In the genomic region with DNA sequence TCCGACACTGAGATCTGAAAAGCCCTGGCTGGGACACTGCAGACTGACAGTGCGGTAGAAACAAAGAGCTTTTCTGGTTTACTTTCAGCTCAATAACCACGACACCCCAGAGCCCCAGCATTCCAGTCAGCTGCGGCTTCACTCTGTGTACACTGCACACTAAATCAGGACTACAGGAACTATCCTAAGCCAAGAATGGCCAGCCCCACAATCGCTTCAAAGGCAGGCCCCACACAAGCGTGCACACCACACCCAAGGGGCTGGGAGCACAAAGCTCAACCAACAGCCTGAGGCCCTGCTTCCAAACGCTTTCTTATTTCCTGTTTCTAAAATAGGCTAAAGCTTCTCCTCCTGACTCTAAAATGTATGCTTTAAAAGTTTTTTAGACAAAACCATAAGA, we compare ENCODE assay signal across 1 cellular context.
TF ChIP-seq lines count a peak whose summit lies in the region.

No MANE protein-coding gene starts in this region.

TF ChIP-seq in HepG2, 621 proteins besides CTCF, POLR2A, EP300 and RAD21 (continued from another document and continues in another):
- TF ChIP-seq EZH2 (conservative IDR thresholded peaks at IDR 0.05; ENCODE audit: low read depth, low read length): no peak
- no peak for TF ChIP-seq ZNF766 (CRISPR knock-in tag; IDR thresholded peaks at IDR 0.05; ENCODE audit: borderline replicate concordance)
- no peak for TF ChIP-seq GPN1 (CRISPR knock-in tag; IDR thresholded peaks at IDR 0.05; ENCODE audit: borderline replicate concordance)
- TF ChIP-seq, protein P1, sequence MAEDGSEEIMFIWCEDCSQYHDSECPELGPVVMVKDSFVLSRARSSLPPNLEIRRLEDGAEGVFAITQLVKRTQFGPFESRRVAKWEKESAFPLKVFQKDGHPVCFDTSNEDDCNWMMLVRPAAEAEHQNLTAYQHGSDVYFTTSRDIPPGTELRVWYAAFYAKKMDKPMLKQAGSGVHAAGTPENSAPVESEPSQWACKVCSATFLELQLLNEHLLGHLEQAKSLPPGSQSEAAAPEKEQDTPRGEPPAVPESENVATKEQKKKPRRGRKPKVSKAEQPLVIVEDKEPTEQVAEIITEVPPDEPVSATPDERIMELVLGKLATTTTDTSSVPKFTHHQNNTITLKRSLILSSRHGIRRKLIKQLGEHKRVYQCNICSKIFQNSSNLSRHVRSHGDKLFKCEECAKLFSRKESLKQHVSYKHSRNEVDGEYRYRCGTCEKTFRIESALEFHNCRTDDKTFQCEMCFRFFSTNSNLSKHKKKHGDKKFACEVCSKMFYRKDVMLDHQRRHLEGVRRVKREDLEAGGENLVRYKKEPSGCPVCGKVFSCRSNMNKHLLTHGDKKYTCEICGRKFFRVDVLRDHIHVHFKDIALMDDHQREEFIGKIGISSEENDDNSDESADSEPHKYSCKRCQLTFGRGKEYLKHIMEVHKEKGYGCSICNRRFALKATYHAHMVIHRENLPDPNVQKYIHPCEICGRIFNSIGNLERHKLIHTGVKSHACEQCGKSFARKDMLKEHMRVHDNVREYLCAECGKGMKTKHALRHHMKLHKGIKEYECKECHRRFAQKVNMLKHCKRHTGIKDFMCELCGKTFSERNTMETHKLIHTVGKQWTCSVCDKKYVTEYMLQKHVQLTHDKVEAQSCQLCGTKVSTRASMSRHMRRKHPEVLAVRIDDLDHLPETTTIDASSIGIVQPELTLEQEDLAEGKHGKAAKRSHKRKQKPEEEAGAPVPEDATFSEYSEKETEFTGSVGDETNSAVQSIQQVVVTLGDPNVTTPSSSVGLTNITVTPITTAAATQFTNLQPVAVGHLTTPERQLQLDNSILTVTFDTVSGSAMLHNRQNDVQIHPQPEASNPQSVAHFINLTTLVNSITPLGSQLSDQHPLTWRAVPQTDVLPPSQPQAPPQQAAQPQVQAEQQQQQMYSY (CRISPR knock-in tag; IDR thresholded peaks at IDR 0.05): no peak
- TF ChIP-seq AHR (CRISPR knock-in tag; IDR thresholded peaks at IDR 0.05): no peak
- TF ChIP-seq HOXD1 (CRISPR knock-in tag; IDR thresholded peaks at IDR 0.05): no peak
- TF ChIP-seq, protein P2, sequence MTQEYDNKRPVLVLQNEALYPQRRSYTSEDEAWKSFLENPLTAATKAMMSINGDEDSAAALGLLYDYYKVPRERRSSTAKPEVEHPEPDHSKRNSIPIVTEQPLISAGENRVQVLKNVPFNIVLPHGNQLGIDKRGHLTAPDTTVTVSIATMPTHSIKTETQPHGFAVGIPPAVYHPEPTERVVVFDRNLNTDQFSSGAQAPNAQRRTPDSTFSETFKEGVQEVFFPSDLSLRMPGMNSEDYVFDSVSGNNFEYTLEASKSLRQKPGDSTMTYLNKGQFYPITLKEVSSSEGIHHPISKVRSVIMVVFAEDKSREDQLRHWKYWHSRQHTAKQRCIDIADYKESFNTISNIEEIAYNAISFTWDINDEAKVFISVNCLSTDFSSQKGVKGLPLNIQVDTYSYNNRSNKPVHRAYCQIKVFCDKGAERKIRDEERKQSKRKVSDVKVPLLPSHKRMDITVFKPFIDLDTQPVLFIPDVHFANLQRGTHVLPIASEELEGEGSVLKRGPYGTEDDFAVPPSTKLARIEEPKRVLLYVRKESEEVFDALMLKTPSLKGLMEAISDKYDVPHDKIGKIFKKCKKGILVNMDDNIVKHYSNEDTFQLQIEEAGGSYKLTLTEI (CRISPR knock-in tag; conservative IDR thresholded peaks at IDR 0.05): no peak
- no peak for TF ChIP-seq ZNF343 (CRISPR knock-in tag; IDR thresholded peaks at IDR 0.05)
- TF ChIP-seq SRY (CRISPR knock-in tag; IDR thresholded peaks at IDR 0.05): no peak
- TF ChIP-seq, protein P3, sequence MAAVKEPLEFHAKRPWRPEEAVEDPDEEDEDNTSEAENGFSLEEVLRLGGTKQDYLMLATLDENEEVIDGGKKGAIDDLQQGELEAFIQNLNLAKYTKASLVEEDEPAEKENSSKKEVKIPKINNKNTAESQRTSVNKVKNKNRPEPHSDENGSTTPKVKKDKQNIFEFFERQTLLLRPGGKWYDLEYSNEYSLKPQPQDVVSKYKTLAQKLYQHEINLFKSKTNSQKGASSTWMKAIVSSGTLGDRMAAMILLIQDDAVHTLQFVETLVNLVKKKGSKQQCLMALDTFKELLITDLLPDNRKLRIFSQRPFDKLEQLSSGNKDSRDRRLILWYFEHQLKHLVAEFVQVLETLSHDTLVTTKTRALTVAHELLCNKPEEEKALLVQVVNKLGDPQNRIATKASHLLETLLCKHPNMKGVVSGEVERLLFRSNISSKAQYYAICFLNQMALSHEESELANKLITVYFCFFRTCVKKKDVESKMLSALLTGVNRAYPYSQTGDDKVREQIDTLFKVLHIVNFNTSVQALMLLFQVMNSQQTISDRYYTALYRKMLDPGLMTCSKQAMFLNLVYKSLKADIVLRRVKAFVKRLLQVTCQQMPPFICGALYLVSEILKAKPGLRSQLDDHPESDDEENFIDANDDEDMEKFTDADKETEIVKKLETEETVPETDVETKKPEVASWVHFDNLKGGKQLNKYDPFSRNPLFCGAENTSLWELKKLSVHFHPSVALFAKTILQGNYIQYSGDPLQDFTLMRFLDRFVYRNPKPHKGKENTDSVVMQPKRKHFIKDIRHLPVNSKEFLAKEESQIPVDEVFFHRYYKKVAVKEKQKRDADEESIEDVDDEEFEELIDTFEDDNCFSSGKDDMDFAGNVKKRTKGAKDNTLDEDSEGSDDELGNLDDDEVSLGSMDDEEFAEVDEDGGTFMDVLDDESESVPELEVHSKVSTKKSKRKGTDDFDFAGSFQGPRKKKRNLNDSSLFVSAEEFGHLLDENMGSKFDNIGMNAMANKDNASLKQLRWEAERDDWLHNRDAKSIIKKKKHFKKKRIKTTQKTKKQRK (IDR thresholded peaks at IDR 0.05; ENCODE audit: low read length): no peak
- TF ChIP-seq, protein P4, sequence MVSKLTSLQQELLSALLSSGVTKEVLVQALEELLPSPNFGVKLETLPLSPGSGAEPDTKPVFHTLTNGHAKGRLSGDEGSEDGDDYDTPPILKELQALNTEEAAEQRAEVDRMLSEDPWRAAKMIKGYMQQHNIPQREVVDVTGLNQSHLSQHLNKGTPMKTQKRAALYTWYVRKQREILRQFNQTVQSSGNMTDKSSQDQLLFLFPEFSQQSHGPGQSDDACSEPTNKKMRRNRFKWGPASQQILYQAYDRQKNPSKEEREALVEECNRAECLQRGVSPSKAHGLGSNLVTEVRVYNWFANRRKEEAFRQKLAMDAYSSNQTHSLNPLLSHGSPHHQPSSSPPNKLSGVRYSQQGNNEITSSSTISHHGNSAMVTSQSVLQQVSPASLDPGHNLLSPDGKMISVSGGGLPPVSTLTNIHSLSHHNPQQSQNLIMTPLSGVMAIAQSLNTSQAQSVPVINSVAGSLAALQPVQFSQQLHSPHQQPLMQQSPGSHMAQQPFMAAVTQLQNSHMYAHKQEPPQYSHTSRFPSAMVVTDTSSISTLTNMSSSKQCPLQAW (CRISPR knock-in tag; IDR thresholded peaks at IDR 0.05): 0 out of 2 replicates have a peak, but pooled peaks have one; percentile 57
- no peak for TF ChIP-seq ASH2L (IDR thresholded peaks at IDR 0.05; ENCODE audit: insufficient read length, low read depth, low read length)
- TF ChIP-seq HOXA9 (CRISPR knock-in tag; IDR thresholded peaks at IDR 0.05; ENCODE audit: borderline replicate concordance): no peak
- TF ChIP-seq, protein P5, sequence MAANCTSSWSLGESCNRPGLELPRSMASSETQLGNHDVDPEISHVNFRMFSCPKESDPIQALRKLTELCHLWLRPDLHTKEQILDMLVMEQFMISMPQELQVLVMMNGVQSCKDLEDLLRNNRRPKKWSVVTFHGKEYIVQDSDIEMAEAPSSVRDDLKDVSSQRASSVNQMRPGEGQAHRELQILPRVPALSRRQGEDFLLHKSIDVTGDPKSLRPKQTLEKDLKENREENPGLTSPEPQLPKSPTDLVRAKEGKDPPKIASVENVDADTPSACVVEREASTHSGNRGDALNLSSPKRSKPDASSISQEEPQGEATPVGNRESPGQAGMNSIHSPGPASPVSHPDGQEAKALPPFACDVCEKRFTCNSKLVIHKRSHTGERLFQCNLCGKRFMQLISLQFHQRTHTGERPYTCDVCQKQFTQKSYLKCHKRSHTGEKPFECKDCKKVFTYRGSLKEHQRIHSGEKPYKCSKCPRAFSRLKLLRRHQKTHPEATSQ (CRISPR knock-in tag; IDR thresholded peaks at IDR 0.05; ENCODE audit: borderline replicate concordance): no peak
- no peak for TF ChIP-seq MAFG (CRISPR knock-in tag; IDR thresholded peaks at IDR 0.05)
- TF ChIP-seq ZNF678 (CRISPR knock-in tag; IDR thresholded peaks at IDR 0.05): no peak
- TF ChIP-seq, protein P6, sequence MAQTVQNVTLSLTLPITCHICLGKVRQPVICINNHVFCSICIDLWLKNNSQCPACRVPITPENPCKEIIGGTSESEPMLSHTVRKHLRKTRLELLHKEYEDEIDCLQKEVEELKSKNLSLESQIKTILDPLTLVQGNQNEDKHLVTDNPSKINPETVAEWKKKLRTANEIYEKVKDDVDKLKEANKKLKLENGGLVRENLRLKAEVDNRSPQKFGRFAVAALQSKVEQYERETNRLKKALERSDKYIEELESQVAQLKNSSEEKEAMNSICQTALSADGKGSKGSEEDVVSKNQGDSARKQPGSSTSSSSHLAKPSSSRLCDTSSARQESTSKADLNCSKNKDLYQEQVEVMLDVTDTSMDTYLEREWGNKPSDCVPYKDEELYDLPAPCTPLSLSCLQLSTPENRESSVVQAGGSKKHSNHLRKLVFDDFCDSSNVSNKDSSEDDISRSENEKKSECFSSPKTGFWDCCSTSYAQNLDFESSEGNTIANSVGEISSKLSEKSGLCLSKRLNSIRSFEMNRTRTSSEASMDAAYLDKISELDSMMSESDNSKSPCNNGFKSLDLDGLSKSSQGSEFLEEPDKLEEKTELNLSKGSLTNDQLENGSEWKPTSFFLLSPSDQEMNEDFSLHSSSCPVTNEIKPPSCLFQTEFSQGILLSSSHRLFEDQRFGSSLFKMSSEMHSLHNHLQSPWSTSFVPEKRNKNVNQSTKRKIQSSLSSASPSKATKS (CRISPR knock-in tag; IDR thresholded peaks at IDR 0.05): no peak
- TF ChIP-seq, protein P7, sequence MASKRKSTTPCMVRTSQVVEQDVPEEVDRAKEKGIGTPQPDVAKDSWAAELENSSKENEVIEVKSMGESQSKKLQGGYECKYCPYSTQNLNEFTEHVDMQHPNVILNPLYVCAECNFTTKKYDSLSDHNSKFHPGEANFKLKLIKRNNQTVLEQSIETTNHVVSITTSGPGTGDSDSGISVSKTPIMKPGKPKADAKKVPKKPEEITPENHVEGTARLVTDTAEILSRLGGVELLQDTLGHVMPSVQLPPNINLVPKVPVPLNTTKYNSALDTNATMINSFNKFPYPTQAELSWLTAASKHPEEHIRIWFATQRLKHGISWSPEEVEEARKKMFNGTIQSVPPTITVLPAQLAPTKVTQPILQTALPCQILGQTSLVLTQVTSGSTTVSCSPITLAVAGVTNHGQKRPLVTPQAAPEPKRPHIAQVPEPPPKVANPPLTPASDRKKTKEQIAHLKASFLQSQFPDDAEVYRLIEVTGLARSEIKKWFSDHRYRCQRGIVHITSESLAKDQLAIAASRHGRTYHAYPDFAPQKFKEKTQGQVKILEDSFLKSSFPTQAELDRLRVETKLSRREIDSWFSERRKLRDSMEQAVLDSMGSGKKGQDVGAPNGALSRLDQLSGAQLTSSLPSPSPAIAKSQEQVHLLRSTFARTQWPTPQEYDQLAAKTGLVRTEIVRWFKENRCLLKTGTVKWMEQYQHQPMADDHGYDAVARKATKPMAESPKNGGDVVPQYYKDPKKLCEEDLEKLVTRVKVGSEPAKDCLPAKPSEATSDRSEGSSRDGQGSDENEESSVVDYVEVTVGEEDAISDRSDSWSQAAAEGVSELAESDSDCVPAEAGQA (IDR thresholded peaks at IDR 0.05; ENCODE audit: low read depth): no peak
- TF ChIP-seq, protein P7 (CRISPR knock-in tag; IDR thresholded peaks at IDR 0.05; ENCODE audit: borderline replicate concordance): no peak
- TF ChIP-seq ZNF136 (CRISPR knock-in tag; IDR thresholded peaks at IDR 0.05; ENCODE audit: low read depth): no peak
- TF ChIP-seq ZNF615 (CRISPR knock-in tag; IDR thresholded peaks at IDR 0.05; ENCODE audit: borderline replicate concordance): no peak
- TF ChIP-seq FOXA1 (IDR thresholded peaks at IDR 0.05): no peak
- peak; percentile 81 for TF ChIP-seq FOXA1 (CRISPR knock-in tag; IDR thresholded peaks at IDR 0.05)
- TF ChIP-seq ZFY (CRISPR knock-in tag; IDR thresholded peaks at IDR 0.05): peak; percentile 28; the same call in 1 of the 2 replicates
- TF ChIP-seq, protein P8, sequence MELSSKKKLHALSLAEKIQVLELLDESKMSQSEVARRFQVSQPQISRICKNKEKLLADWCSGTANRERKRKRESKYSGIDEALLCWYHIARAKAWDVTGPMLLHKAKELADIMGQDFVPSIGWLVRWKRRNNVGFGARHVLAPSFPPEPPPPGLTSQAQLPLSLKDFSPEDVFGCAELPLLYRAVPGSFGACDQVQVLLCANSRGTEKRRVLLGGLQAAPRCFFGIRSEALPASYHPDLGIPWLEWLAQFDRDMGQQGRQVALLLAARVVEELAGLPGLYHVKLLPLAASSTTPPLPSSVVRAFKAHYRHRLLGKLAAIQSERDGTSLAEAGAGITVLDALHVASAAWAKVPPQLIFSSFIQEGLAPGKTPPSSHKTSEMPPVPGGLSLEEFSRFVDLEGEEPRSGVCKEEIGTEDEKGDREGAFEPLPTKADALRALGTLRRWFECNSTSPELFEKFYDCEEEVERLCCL (CRISPR knock-in tag; IDR thresholded peaks at IDR 0.05; ENCODE audit: borderline replicate concordance): no peak
- TF ChIP-seq SMC3 (IDR thresholded peaks at IDR 0.05; ENCODE audit: low read length): no peak
- no peak for TF ChIP-seq ZNF780A (CRISPR knock-in tag; IDR thresholded peaks at IDR 0.05)
- no peak for TF ChIP-seq GATA4 (IDR thresholded peaks at IDR 0.05; ENCODE audit: borderline replicate concordance, low read depth)
- no peak for TF ChIP-seq RNF2 (conservative IDR thresholded peaks at IDR 0.05; ENCODE audit: low read depth)
- no peak for TF ChIP-seq MXI1 (IDR thresholded peaks at IDR 0.05; ENCODE audit: borderline replicate concordance, low read depth, low read length)
- TF ChIP-seq NR1H2 (CRISPR knock-in tag; IDR thresholded peaks at IDR 0.05; ENCODE audit: borderline replicate concordance, low read depth): no peak
